8 cellular contexts compared by ENCODE assay signal in the genomic region with DNA sequence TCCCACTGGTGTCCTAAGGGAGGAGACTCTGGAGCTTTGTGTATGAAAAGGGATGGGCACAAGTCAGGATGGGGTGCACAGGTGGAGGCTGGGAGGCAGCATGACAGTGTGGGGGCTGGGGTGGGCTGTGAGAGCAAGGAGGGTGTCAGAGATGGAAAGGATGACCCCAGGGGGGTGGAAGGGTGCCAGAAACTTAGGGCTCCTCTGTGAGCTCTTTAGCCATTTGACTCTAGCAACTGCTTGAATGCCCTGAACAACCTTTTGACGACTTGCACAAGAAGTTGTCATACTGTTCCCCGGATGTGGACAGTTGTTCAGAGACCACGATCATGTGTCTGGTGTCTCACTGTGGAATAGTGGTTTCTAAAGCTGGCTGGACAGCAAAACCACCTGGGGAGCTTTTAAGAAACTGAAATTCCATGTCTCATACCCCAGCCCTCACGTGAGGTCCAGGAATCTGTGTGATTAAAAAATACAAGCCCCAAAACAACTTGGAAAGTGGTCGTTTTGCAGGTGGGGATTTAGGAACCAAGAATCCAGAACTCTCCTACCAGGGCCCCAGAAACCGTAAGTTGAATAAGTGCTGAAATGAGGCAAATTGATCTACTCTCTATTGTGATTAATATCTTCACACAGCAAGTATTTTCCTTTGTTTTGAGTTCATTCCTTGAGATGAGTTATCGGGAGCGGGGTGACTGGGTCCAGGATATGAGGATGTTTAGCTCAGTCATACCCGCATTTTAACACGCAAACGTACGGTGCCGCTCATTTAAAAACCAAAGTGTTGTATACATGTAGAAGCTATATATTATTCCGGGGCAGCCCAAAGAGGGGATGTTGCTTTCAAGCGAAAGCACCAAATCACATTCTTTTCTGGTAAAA. TPM values are rescaled to one million over a fixed set of nuclear protein-coding genes. Genes with fewer than 3 reads are reported as not detected.
DNase-seq lines count a peak whose midpoint lies in the region; ATAC-seq and TF ChIP-seq lines count a peak whose summit lies in the region.

No MANE protein-coding gene starts in this region.

- no peak for TF ChIP-seq CTCF in OCI-LY1 (IDR thresholded peaks at IDR 0.05; ENCODE audit: low read length)
- TF ChIP-seq CTCF in neural progenitor cell (IDR thresholded peaks at IDR 0.05), result no peak
- no peak for TF ChIP-seq CTCF in left ventricle myocardium inferior (IDR thresholded peaks at IDR 0.05; ENCODE audit: borderline replicate concordance)

- no peaks in the 10 kb centered on the region for H3K9me3 Mint-ChIP-seq in neural progenitor cell

- H3K27ac Mint-ChIP-seq in neural progenitor cell, result peak overlapping the region; percentile 80

- peak; percentile 32 for DNase-seq in activated effector memory CD4-positive, alpha-beta T cell treated with Interleukin-2 at 50 U/mL for 16 hours
- DNase-seq in neural progenitor cell (ENCODE audit: low spot score) (no peak), NCI-H446 (lab: John Stamatoyannopoulos, UW) (no peak), SHP77 treated with DMSO at 0.1 percent for 48 hours (lab: John Stamatoyannopoulos, UW) (no peak), left ventricle myocardium inferior (no peak)

- H2AFZ ChIP-seq in OCI-LY1 (ENCODE audit: low read length), result no peak overlapping the region
- H2AFZ ChIP-seq in neural progenitor cell (replicated peaks), result no peak overlapping the region

- peaks cover 93% of the 10 kb centered on the region for H3K36me3 ChIP-seq in OCI-LY1 (ENCODE audit: insufficient read depth, low read length)
- H3K36me3 ChIP-seq in neural progenitor cell, result no peaks in the 10 kb centered on the region
- no peaks in the 10 kb centered on the region for H3K36me3 ChIP-seq in left ventricle myocardium inferior

- peak overlapping the region; percentile 86 for H3K4me2 ChIP-seq in OCI-LY1 (ENCODE audit: low read length)
- H3K4me2 ChIP-seq in neural progenitor cell, result peak overlapping the region; percentile 72

- H3K9me2 ChIP-seq in OCI-LY1 (ENCODE audit: low read depth, low read length), result no peaks in the 10 kb centered on the region

- H3K4me1 ChIP-seq in OCI-LY1 (ENCODE audit: insufficient read depth, low read length, severe bottlenecking) (peaks cover 60% of the 10 kb centered on the region), neural progenitor cell (peaks cover 53% of the 10 kb centered on the region), left ventricle myocardium inferior (no peaks in the 10 kb centered on the region)

- no peaks in the 10 kb centered on the region for H3K9me3 ChIP-seq in OCI-LY1 (ENCODE audit: low read length)
- no peaks in the 10 kb centered on the region for H3K9me3 ChIP-seq in neural progenitor cell (ENCODE audit: low read depth)
- H3K9me3 ChIP-seq in left ventricle myocardium inferior (replicated peaks), result no peaks in the 10 kb centered on the region

- peak overlapping the region; percentile 82 for H3K4me3 Mint-ChIP-seq in neural progenitor cell

- peaks cover 7% of the 10 kb centered on the region for H3K27me3 Mint-ChIP-seq in neural progenitor cell (ENCODE audit: insufficient read depth, low read depth)

- H3F3A ChIP-seq in OCI-LY1 (ENCODE audit: insufficient read depth, low read length) (peaks cover 3% of the 10 kb centered on the region; the same call in 1 of the 2 replicates), neural progenitor cell (ENCODE audit: low read depth) (peaks cover 27% of the 10 kb centered on the region)

- H3K79me2 ChIP-seq in OCI-LY1 (ENCODE audit: insufficient read depth, low read length), result peaks cover 100% of the 10 kb centered on the region
- peaks cover 5% of the 10 kb centered on the region for H3K79me2 ChIP-seq in neural progenitor cell (ENCODE audit: low read depth)

- H3K4me1 Mint-ChIP-seq in neural progenitor cell, result peaks cover 47% of the 10 kb centered on the region

- H4K20me1 ChIP-seq in OCI-LY1 (ENCODE audit: insufficient read depth, low read length) (no peaks in the 10 kb centered on the region), neural progenitor cell (ENCODE audit: low read depth) (no peaks in the 10 kb centered on the region)

- H3K27me3 ChIP-seq in OCI-LY1 (ENCODE audit: insufficient read depth, low read length), result no peaks in the 10 kb centered on the region
- H3K27me3 ChIP-seq in neural progenitor cell, result no peaks in the 10 kb centered on the region
- H3K27me3 ChIP-seq in left ventricle myocardium inferior (ENCODE audit: low read depth), result peaks cover 65% of the 10 kb centered on the region

- H3K4me3 ChIP-seq in OCI-LY1 (ENCODE audit: low read depth, low read length, poor library complexity, severe bottlenecking) (peak overlapping the region; percentile 82), neural progenitor cell (no peak overlapping the region), left ventricle myocardium inferior (no peak overlapping the region)

- peak; percentile 46 for ATAC-seq in GM18517 (IDR thresholded peaks at IDR 0.05; ENCODE audit: unreplicated experiment)
- ATAC-seq in HG02763 (IDR thresholded peaks at IDR 0.05; ENCODE audit: unreplicated experiment), result peak; percentile 43

- peak overlapping the region; percentile 100 for H3K27ac ChIP-seq in OCI-LY1 (ENCODE audit: low read depth, low read length, poor library complexity, severe bottlenecking)
- no peak overlapping the region for H3K27ac ChIP-seq in neural progenitor cell
- H3K27ac ChIP-seq in left ventricle myocardium inferior (replicated peaks), result no peak overlapping the region

- H3K36me3 Mint-ChIP-seq in neural progenitor cell, result peaks cover 9% of the 10 kb centered on the region

- intact Hi-C loops in left ventricle myocardium inferior (cut with micrococcal nuclease), result no loop called here

- H3K9ac ChIP-seq in OCI-LY1 (ENCODE audit: low read length) (peak overlapping the region; percentile 99), neural progenitor cell (no peak overlapping the region)

RNA-seq across cellular contexts. Expression of a gene that starts 3.4 kb away (rescaled TPM):
- 5.7 and 11.2 TPM in 2 replicates for total RNA-seq in neural progenitor cell (ENCODE audit: low replicate concordance)
- 0.41 TPM for total RNA-seq in left ventricle myocardium inferior
